Comparison of ENCODE assay signal across 32 cellular contexts in genomic region chr20:23094213-23094896, GRCh38. TPM values are rescaled to one million over a fixed set of nuclear protein-coding genes. Genes with fewer than 3 reads are reported as not detected.
DNase-seq lines count a peak whose midpoint lies in the region; ATAC-seq, FAIRE-seq and TF ChIP-seq lines count a peak whose summit lies in the region.
"Had no signal": no experiment of that assay in that cellular context is flagged by ENCODE, and none has a peak within 500 bp of the region (broad histone marks: within the 10 kb centered on the region; RNA-seq: fewer than 3 reads in every experiment).

No MANE protein-coding gene starts in this region.

- H3K36me3 Mint-ChIP-seq in activated CD4-positive, alpha-beta memory T cell treated with anti-CD3 and anti-CD28 coated beads for 36 hours, result no peaks in the 10 kb centered on the region
- no peaks in the 10 kb centered on the region for H3K36me3 Mint-ChIP-seq in activated CD4-positive, alpha-beta memory T cell treated with anti-CD3 and anti-CD28 coated beads, Interleukin-2, amount 10 ng/mL, durations not matched to agents 7 days and 5 days (ENCODE audit: low read depth)
- no peaks in the 10 kb centered on the region for H3K36me3 Mint-ChIP-seq in stimulated activated effector memory CD8-positive, alpha-beta T cell treated with anti-CD3 and anti-CD28 coated beads, Interleukin-12 subunit alpha, Interleukin-12 subunit beta, amount 100 ng/mL, for 72 hours

- TSS peak; percentile 64 for BruUV-seq in mammary epithelial cell (replicated peaks; lab: Mats Ljungman, UMichigan)

- H4K20me1 ChIP-seq in mammary epithelial cell (ENCODE audit: insufficient read depth, low read length) (no peaks in the 10 kb centered on the region), keratinocyte (ENCODE audit: control insufficient read depth, extremely low read depth, insufficient read depth, low read length) (no peaks in the 10 kb centered on the region)

- H3K4me1 ChIP-seq in mammary epithelial cell (ENCODE audit: insufficient read depth, low read length) (peaks cover 26% of the 10 kb centered on the region), keratinocyte (ENCODE audit: control insufficient read depth, extremely low read depth, insufficient read depth, low read length) (peaks cover 27% of the 10 kb centered on the region)
- H3K4me1 ChIP-seq: Caco-2, HAP-1 had no signal

- peak; percentile 29 for FAIRE-seq in keratinocyte (lab: Jason Lieb, UNC)
- FAIRE-seq: RCC 7860 had no signal

- H3K4me3 Mint-ChIP-seq in activated CD4-positive, alpha-beta memory T cell treated with anti-CD3 and anti-CD28 coated beads for 36 hours, result no peak overlapping the region
- H3K4me3 Mint-ChIP-seq in activated CD4-positive, alpha-beta memory T cell treated with anti-CD3 and anti-CD28 coated beads, Interleukin-2, amount 10 ng/mL, durations not matched to agents 7 days and 5 days, result no peak overlapping the region
- no peak overlapping the region for H3K4me3 Mint-ChIP-seq in stimulated activated effector memory CD8-positive, alpha-beta T cell treated with anti-CD3 and anti-CD28 coated beads, Interleukin-12 subunit alpha, Interleukin-12 subunit beta, amount 100 ng/mL, for 72 hours
- H3K4me3 Mint-ChIP-seq: activated naive CD4-positive, alpha-beta T cell treated with anti-CD3 and anti-CD28 coated beads for 36 hours; neural crest cell; T-helper 2 cell treated with Interferon-gamma antibody and Interleukin-4, amounts not matched to agents 5 μg/mL and 100 μg/mL, for 36 hours had no signal

- intact Hi-C loops in activated CD4-positive, alpha-beta memory T cell treated with anti-CD3 and anti-CD28 coated beads for 36 hours (cut with micrococcal nuclease), result no loop called here
- intact Hi-C loops in mammary epithelial cell (cut with micrococcal nuclease), result no loop called here

- H3K4me3 ChIP-seq in mammary epithelial cell (replicated peaks in 1 of 3; ENCODE audit: insufficient read depth in 1 of 3, low read depth in 2 of 3, low read length in 3 of 3) (no peak overlapping the region), keratinocyte (ENCODE audit: control insufficient read depth in 2 of 3, extremely low read depth in 1 of 3, insufficient read depth in 2 of 3, low read depth in 1 of 3, low read length in 3 of 3) (no peak overlapping the region)
- H3K4me3 ChIP-seq: HAP-1, left lung, right atrium auricular region had no signal

- no peak overlapping the region for H3K27ac Mint-ChIP-seq in activated CD4-positive, alpha-beta memory T cell treated with anti-CD3 and anti-CD28 coated beads for 36 hours
- H3K27ac Mint-ChIP-seq in activated CD4-positive, alpha-beta memory T cell treated with anti-CD3 and anti-CD28 coated beads, Interleukin-2, amount 10 ng/mL, durations not matched to agents 7 days and 5 days, result no peak overlapping the region
- peak overlapping the region; percentile 72 for H3K27ac Mint-ChIP-seq in stimulated activated effector memory CD8-positive, alpha-beta T cell treated with anti-CD3 and anti-CD28 coated beads, Interleukin-12 subunit alpha, Interleukin-12 subunit beta, amount 100 ng/mL, for 72 hours
- H3K27ac Mint-ChIP-seq: activated naive CD4-positive, alpha-beta T cell treated with anti-CD3 and anti-CD28 coated beads for 36 hours; activated T-cell treated with anti-CD3 and anti-CD28 coated beads, Interleukin-2, amount 50 U/mL, for 72 hours; T-helper 2 cell treated with Interferon-gamma antibody and Interleukin-4, amounts not matched to agents 5 μg/mL and 100 μg/mL, for 36 hours had no signal

- dilution Hi-C loops in mammary epithelial cell (cut with HindIII; ENCODE audit: low sequenced_read_pairs), result no loop called here
- dilution Hi-C loops in keratinocyte (cut with MboI; ENCODE audit: extremely low pct_ligation_motif_present, low sequenced_read_pairs), result no loop called here

- H3K9me3 ChIP-seq in mammary epithelial cell (replicated peaks; ENCODE audit: insufficient read depth, low read length) (no peaks in the 10 kb centered on the region), keratinocyte (ENCODE audit: control insufficient read depth, low read depth, low read length) (no peaks in the 10 kb centered on the region)
- H3K9me3 ChIP-seq: Caco-2, HAP-1, left lung, right atrium auricular region had no signal

- no peak for ATAC-seq in stimulated activated effector memory CD8-positive, alpha-beta T cell treated with anti-CD3 and anti-CD28 coated beads, Interleukin-12 subunit alpha, Interleukin-12 subunit beta, amount 100 ng/mL, for 72 hours
- ATAC-seq in HG02623 (IDR thresholded peaks at IDR 0.05; ENCODE audit: unreplicated experiment), result no peak

- H3K9me1 ChIP-seq in keratinocyte (ENCODE audit: control insufficient read depth, extremely low read depth, insufficient read depth, low read length), result no peaks in the 10 kb centered on the region

- H3K27ac ChIP-seq in mammary epithelial cell (ENCODE audit: insufficient read depth, low read depth, low read length), result peak overlapping the region; percentile 26
- peak overlapping the region; percentile 69 for H3K27ac ChIP-seq in keratinocyte (ENCODE audit: control insufficient read depth, insufficient read depth, low read length)
- H3K27ac ChIP-seq: C4-2B, left lung, parathyroid adenoma, right atrium auricular region, VCaP had no signal

- no peak overlapping the region for H3K9ac ChIP-seq in mammary epithelial cell (ENCODE audit: insufficient read depth, low read length)
- peak overlapping the region; percentile 46 for H3K9ac ChIP-seq in keratinocyte (ENCODE audit: control insufficient read depth, extremely low read depth, insufficient read depth, low read length)
- H3K9ac ChIP-seq: parathyroid adenoma had no signal

- WGBS in mammary epithelial cell (ENCODE audit: low coverage, missing lambda C conversion rate), result 87% methylated on average over 10 of the region's 13 CpGs

- in situ Hi-C loops in mammary epithelial cell (cut with MboI; ENCODE audit: low sequenced_read_pairs in 2 of 2), result no loop called here

- no peaks in the 10 kb centered on the region for H3K27me3 ChIP-seq in mammary epithelial cell (ENCODE audit: insufficient read depth, low read length)
- H3K27me3 ChIP-seq in keratinocyte (ENCODE audit: control insufficient read depth, extremely low read depth, insufficient read depth, low read length), result no peaks in the 10 kb centered on the region
- H3K27me3 ChIP-seq: left lung, right atrium auricular region had no signal

- CTCF ChIA-PET in activated CD4-positive, alpha-beta memory T cell treated with anti-CD3 and anti-CD28 coated beads for 36 hours (lab: Charles Lee), result interaction anchor here (0.6 kb wide), 1 partner anchor 9 kb away, joined by 3 read pairs; no protein-coding TSS in a partner anchor
- CTCF ChIA-PET in activated CD4-positive, alpha-beta memory T cell treated with anti-CD3 and anti-CD28 coated beads, Interleukin-2, amount 10 ng/mL, durations not matched to agents 7 days and 5 days (lab: Charles Lee), result no interaction called here
- CTCF ChIA-PET in mammary epithelial cell (lab: Charles Lee; ENCODE audit: low non-redundant PET), result no interaction called here

- H3K27me3 Mint-ChIP-seq in activated CD4-positive, alpha-beta memory T cell treated with anti-CD3 and anti-CD28 coated beads for 36 hours, result no peaks in the 10 kb centered on the region
- H3K27me3 Mint-ChIP-seq in activated CD4-positive, alpha-beta memory T cell treated with anti-CD3 and anti-CD28 coated beads, Interleukin-2, amount 10 ng/mL, durations not matched to agents 7 days and 5 days, result peaks cover 10% of the 10 kb centered on the region

- POLR2A ChIA-PET in activated CD4-positive, alpha-beta memory T cell treated with anti-CD3 and anti-CD28 coated beads for 36 hours (lab: Charles Lee), result interaction anchor here (1.0 kb wide), 1 partner anchor 256 kb away, joined by 3 read pairs; the partner anchor contains the start of gene NXT1
- POLR2A ChIA-PET in activated CD4-positive, alpha-beta memory T cell treated with anti-CD3 and anti-CD28 coated beads, Interleukin-2, amount 10 ng/mL, durations not matched to agents 7 days and 5 days (lab: Charles Lee), result no interaction called here

- H3K4me2 ChIP-seq in mammary epithelial cell (ENCODE audit: insufficient read depth, low read depth, low read length), result no peak overlapping the region
- peak overlapping the region; percentile 27 for H3K4me2 ChIP-seq in keratinocyte (ENCODE audit: control insufficient read depth, extremely low read depth, insufficient read depth, low read depth, low read length)

- H2AFZ ChIP-seq in mammary epithelial cell (ENCODE audit: low read depth, low read length) (peak overlapping the region; percentile 40), keratinocyte (ENCODE audit: control insufficient read depth, low read length) (no peak overlapping the region)
- H2AFZ ChIP-seq: parathyroid adenoma had no signal

- peak; percentile 18 for DNase-seq in activated CD4-positive, alpha-beta memory T cell treated with anti-CD3 and anti-CD28 coated beads for 36 hours
- no peak for DNase-seq in activated CD4-positive, alpha-beta memory T cell treated with anti-CD3 and anti-CD28 coated beads, Interleukin-2, amount 10 ng/mL, durations not matched to agents 7 days and 5 days
- DNase-seq in mammary epithelial cell (no peak), keratinocyte (ENCODE audit: low read depth, low spot score) (no peak), NCI-H526 treated with DMSO at 0.1 percent for 48 hours (lab: John Stamatoyannopoulos, UW) (no peak)
- DNase-seq in stimulated activated effector memory CD8-positive, alpha-beta T cell treated with anti-CD3 and anti-CD28 coated beads, Interleukin-12 subunit alpha, Interleukin-12 subunit beta, amount 100 ng/mL, for 72 hours (ENCODE audit: low spot score in 2 of 2), result no peak
- no peak for DNase-seq in activated CD4-positive, CD25-positive, alpha-beta regulatory T cell treated with anti-CD3 and anti-CD28 coated beads, Interleukin-2, amount 50 U/mL, for 72 hours
- DNase-seq: 8988T; activated CD4-positive, alpha-beta T cell treated with anti-CD3 and anti-CD28 coated beads for 48 hours; activated naive CD4-positive, alpha-beta T cell treated with anti-CD3 and anti-CD28 coated beads for 36 hours; activated T-cell treated with anti-CD3 and anti-CD28 coated beads, Interleukin-2, amount 50 U/mL, for 72 hours; Caco-2; DMS53; Karpas-422; left lung; mesendoderm; NCI-H1436; NCI-H345; NCI-H748 treated with DMSO at 0.1 percent for 48 hours; stimulated activated CD4-positive, alpha-beta T cell treated with anti-CD3 and anti-CD28 coated beads, Interleukin-4, amount 100 ng/mL, for 24 hours; trophoblast cell had no signal

- no peaks in the 10 kb centered on the region for H3K9me3 Mint-ChIP-seq in activated CD4-positive, alpha-beta memory T cell treated with anti-CD3 and anti-CD28 coated beads for 36 hours
- H3K9me3 Mint-ChIP-seq in activated CD4-positive, alpha-beta memory T cell treated with anti-CD3 and anti-CD28 coated beads, Interleukin-2, amount 10 ng/mL, durations not matched to agents 7 days and 5 days, result no peaks in the 10 kb centered on the region
- H3K9me3 Mint-ChIP-seq in stimulated activated effector memory CD8-positive, alpha-beta T cell treated with anti-CD3 and anti-CD28 coated beads, Interleukin-12 subunit alpha, Interleukin-12 subunit beta, amount 100 ng/mL, for 72 hours, result no peaks in the 10 kb centered on the region
- H3K9me3 Mint-ChIP-seq: activated naive CD4-positive, alpha-beta T cell treated with anti-CD3 and anti-CD28 coated beads for 36 hours; activated T-cell treated with anti-CD3 and anti-CD28 coated beads, Interleukin-2, amount 50 U/mL, for 72 hours; neural crest cell; T-helper 2 cell treated with Interferon-gamma antibody and Interleukin-4, amounts not matched to agents 5 μg/mL and 100 μg/mL, for 36 hours had no signal

- no peak for TF ChIP-seq CTCF in mammary epithelial cell (conservative IDR thresholded peaks at IDR 0.05 in 1 of 2, IDR thresholded peaks at IDR 0.05 in 1 of 2; ENCODE audit: extremely low read depth in 1 of 2, insufficient read depth in 1 of 2, low read depth in 1 of 2, low read length in 2 of 2)
- no peak for TF ChIP-seq CTCF in keratinocyte (optimal IDR thresholded peaks at IDR 0.05 in 1 of 3, IDR thresholded peaks at IDR 0.05 in 1 of 3, conservative IDR thresholded peaks at IDR 0.05 in 1 of 3; ENCODE audit: extremely low read depth in 1 of 3, insufficient read depth in 2 of 3, low read length in 3 of 3)

- no peaks in the 10 kb centered on the region for H3K4me1 Mint-ChIP-seq in activated CD4-positive, alpha-beta memory T cell treated with anti-CD3 and anti-CD28 coated beads for 36 hours (ENCODE audit: low read depth)
- peaks cover 5% of the 10 kb centered on the region for H3K4me1 Mint-ChIP-seq in activated CD4-positive, alpha-beta memory T cell treated with anti-CD3 and anti-CD28 coated beads, Interleukin-2, amount 10 ng/mL, durations not matched to agents 7 days and 5 days
- no peaks in the 10 kb centered on the region for H3K4me1 Mint-ChIP-seq in stimulated activated effector memory CD8-positive, alpha-beta T cell treated with anti-CD3 and anti-CD28 coated beads, Interleukin-12 subunit alpha, Interleukin-12 subunit beta, amount 100 ng/mL, for 72 hours

- H3K79me2 ChIP-seq in mammary epithelial cell (ENCODE audit: insufficient read depth, low read length), result no peaks in the 10 kb centered on the region
- H3K79me2 ChIP-seq in keratinocyte (ENCODE audit: control insufficient read depth, insufficient read depth, low read length), result no peaks in the 10 kb centered on the region
- H3K79me2 ChIP-seq: parathyroid adenoma had no signal

- no peaks in the 10 kb centered on the region for H3K36me3 ChIP-seq in mammary epithelial cell (ENCODE audit: insufficient read depth, low read length)
- H3K36me3 ChIP-seq in keratinocyte (ENCODE audit: control insufficient read depth in 2 of 2, extremely low read depth in 1 of 2, insufficient read depth in 2 of 2, low read length in 2 of 2), result no peaks in the 10 kb centered on the region
- H3K36me3 ChIP-seq: HAP-1, left lung, right atrium auricular region had no signal

RNA-seq across cellular contexts. Expression of gene CD93, which starts 8.2 kb away (rescaled TPM):
- total RNA-seq in activated CD4-positive, alpha-beta memory T cell treated with anti-CD3 and anti-CD28 coated beads for 36 hours, result 1 to 10 TPM; 1.8 to 1.9 TPM
- 1 to 10 TPM; 5.1 to 5.6 TPM for total RNA-seq in activated CD4-positive, alpha-beta memory T cell treated with anti-CD3 and anti-CD28 coated beads, Interleukin-2, amount 10 ng/mL, durations not matched to agents 7 days and 5 days
- total RNA-seq in mammary epithelial cell, result not detected
- polyA plus RNA-seq in mammary epithelial cell (not detected), keratinocyte (0.01 TPM in 1 of 3 replicates, not detected in the others)
- polyA minus RNA-seq in mammary epithelial cell (not detected), keratinocyte (0.03 to 0.16 TPM (median 0.13 TPM) in 3 replicates)
- 0.06 TPM for polyA plus RNA-seq in keratinocyte (2011; ENCODE audit: low read depth)
- not detected in 2 replicates for polyA plus RNA-seq in keratinocyte (2011; cell fraction: cytosol; rRNA removed)
- polyA plus RNA-seq in keratinocyte (2011; cell fraction: nucleus; rRNA removed), result 0.01 and 0.05 TPM in 2 replicates
- polyA plus RNA-seq in keratinocyte (2012; ENCODE audit: low replicate concordance), result 0.04 TPM in 1 of 2 replicates, not detected in the other
- polyA minus RNA-seq in keratinocyte (2011; cell fraction: cytosol; rRNA and poly(A)+ RNA removed), result not detected
- not detected in 2 replicates for polyA minus RNA-seq in keratinocyte (2011; cell fraction: nucleus; rRNA and poly(A)+ RNA removed)
- total RNA-seq: Caco-2 had no signal

RNA-seq across cellular contexts. Expression of gene THBD, which starts 44.9 kb away (rescaled TPM):
- total RNA-seq in activated CD4-positive, alpha-beta memory T cell treated with anti-CD3 and anti-CD28 coated beads for 36 hours, result not detected
- total RNA-seq in activated CD4-positive, alpha-beta memory T cell treated with anti-CD3 and anti-CD28 coated beads, Interleukin-2, amount 10 ng/mL, durations not matched to agents 7 days and 5 days, result not detected
- 10 to 100 TPM in 1 of 2 donors, 1 to 10 TPM in 1; 1.4 to 36.7 TPM for total RNA-seq in mammary epithelial cell
- polyA plus RNA-seq in mammary epithelial cell, result 2.6 TPM
- 1.4 TPM for polyA minus RNA-seq in mammary epithelial cell
- 2.1 to 6.2 TPM (median 4.7 TPM) in 3 replicates for polyA plus RNA-seq in keratinocyte
- 8.9 TPM for polyA plus RNA-seq in keratinocyte (2011; ENCODE audit: low read depth)
- polyA plus RNA-seq in keratinocyte (2011; cell fraction: cytosol; rRNA removed), result 2.0 and 2.1 TPM in 2 replicates
- 11.2 and 11.4 TPM in 2 replicates for polyA plus RNA-seq in keratinocyte (2011; cell fraction: nucleus; rRNA removed)
- 1.9 and 19.0 TPM in 2 replicates for polyA plus RNA-seq in keratinocyte (2012; ENCODE audit: low replicate concordance)
- 1.6 to 4.6 TPM (median 3.7 TPM) in 3 replicates for polyA minus RNA-seq in keratinocyte
- polyA minus RNA-seq in keratinocyte (2011; cell fraction: cytosol; rRNA and poly(A)+ RNA removed), result 3.8 TPM
- 9.2 and 9.4 TPM in 2 replicates for polyA minus RNA-seq in keratinocyte (2011; cell fraction: nucleus; rRNA and poly(A)+ RNA removed)
- total RNA-seq: activated naive CD4-positive, alpha-beta T cell treated with anti-CD3 and anti-CD28 coated beads for 36 hours; activated T-cell treated with anti-CD3 and anti-CD28 coated beads, Interleukin-2, amount 50 U/mL, for 72 hours had no signal

RNA-seq across cellular contexts. Expression of gene SSTR4, which starts 59.2 kb away (rescaled TPM):
- total RNA-seq in activated CD4-positive, alpha-beta memory T cell treated with anti-CD3 and anti-CD28 coated beads for 36 hours, result not detected
- not detected for total RNA-seq in activated CD4-positive, alpha-beta memory T cell treated with anti-CD3 and anti-CD28 coated beads, Interleukin-2, amount 10 ng/mL, durations not matched to agents 7 days and 5 days
- total RNA-seq in mammary epithelial cell, result not detected
- polyA plus RNA-seq in mammary epithelial cell, result not detected
- not detected for polyA minus RNA-seq in mammary epithelial cell
- polyA plus RNA-seq in keratinocyte, result not detected in 3 replicates
- not detected for polyA plus RNA-seq in keratinocyte (2011; ENCODE audit: low read depth)
- not detected in 2 replicates for polyA plus RNA-seq in keratinocyte (2011; cell fraction: cytosol; rRNA removed)
- polyA plus RNA-seq in keratinocyte (2011; cell fraction: nucleus; rRNA removed), result not detected in 2 replicates
- polyA plus RNA-seq in keratinocyte (2012; ENCODE audit: low replicate concordance), result not detected in 2 replicates
- polyA minus RNA-seq in keratinocyte, result not detected in 3 replicates
- not detected for polyA minus RNA-seq in keratinocyte (2011; cell fraction: cytosol; rRNA and poly(A)+ RNA removed)
- not detected in 2 replicates for polyA minus RNA-seq in keratinocyte (2011; cell fraction: nucleus; rRNA and poly(A)+ RNA removed)
- total RNA-seq: activated naive CD4-positive, alpha-beta T cell treated with anti-CD3 and anti-CD28 coated beads for 36 hours; activated T-cell treated with anti-CD3 and anti-CD28 coated beads, Interleukin-2, amount 50 U/mL, for 72 hours; Caco-2; chondrocyte; endothelial cell of umbilical vein; left lung; neural crest cell; right atrium auricular region had no signal
- polyA plus RNA-seq: endothelial cell of umbilical vein had no signal
